In genomic region chr3:53938645-53939044, GRCh38 we compare ENCODE assay signal across 9 cellular contexts. TPM values are rescaled to one million over a fixed set of nuclear protein-coding genes. Genes with fewer than 3 reads are reported as not detected.
DNase-seq lines count a peak whose midpoint lies in the region; ATAC-seq, FAIRE-seq and TF ChIP-seq lines count a peak whose summit lies in the region.
"Had no signal": no experiment of that assay in that cellular context is flagged by ENCODE, and none has a peak within 500 bp of the region (broad histone marks: within the 10 kb centered on the region; RNA-seq: fewer than 3 reads in every experiment).

No MANE protein-coding gene starts in this region.

- no peaks in the 10 kb centered on the region for H3K27me3 Mint-ChIP-seq in endothelial cell (ENCODE audit: unreplicated experiment)
- H3K27me3 Mint-ChIP-seq in mesothelial cell of epicardium (ENCODE audit: low read depth), result peaks cover 55% of the 10 kb centered on the region

- FAIRE-seq in TTC549 (lab: Jason Lieb, UNC), result peak; percentile 66

- H3K4me3 Mint-ChIP-seq in endothelial cell (ENCODE audit: unreplicated experiment), result no peak overlapping the region
- no peak overlapping the region for H3K4me3 Mint-ChIP-seq in mesothelial cell of epicardium

- peak; percentile 14 for DNase-seq in COR-L47 (lab: John Stamatoyannopoulos, UW)
- DNase-seq in NCI-H146 (lab: John Stamatoyannopoulos, UW), result peak; percentile 43
- peak; percentile 57 for DNase-seq in endothelial cell (ENCODE audit: low spot score)
- DNase-seq in mesothelial cell of epicardium (ENCODE audit: low spot score in 2 of 2, unreplicated experiment in 2 of 2), result peak in 1 of 2 experiments; percentile 60
- DNase-seq: right cardiac atrium had no signal

- H3K9me3 Mint-ChIP-seq in endothelial cell (ENCODE audit: unreplicated experiment) (no peaks in the 10 kb centered on the region), mesothelial cell of epicardium (peaks cover 6% of the 10 kb centered on the region)

- TF ChIP-seq CTCF in endothelial cell (IDR thresholded peaks at IDR 0.05; ENCODE audit: unreplicated experiment), result peak; percentile 56
- peak; percentile 60 for TF ChIP-seq CTCF in mesothelial cell of epicardium (IDR thresholded peaks at IDR 0.05; ENCODE audit: unreplicated experiment)

- peak; percentile 65 for ATAC-seq in GM19395 (IDR thresholded peaks at IDR 0.05; ENCODE audit: unreplicated experiment)
- ATAC-seq in GM19455 (IDR thresholded peaks at IDR 0.05; ENCODE audit: unreplicated experiment), result no peak
- no peak for ATAC-seq in HG02588 (IDR thresholded peaks at IDR 0.05; ENCODE audit: unreplicated experiment)

- H3K4me1 Mint-ChIP-seq in endothelial cell (ENCODE audit: unreplicated experiment) (no peaks in the 10 kb centered on the region), mesothelial cell of epicardium (no peaks in the 10 kb centered on the region)

- no peaks in the 10 kb centered on the region for H3K36me3 Mint-ChIP-seq in endothelial cell (ENCODE audit: low read depth, unreplicated experiment)
- H3K36me3 Mint-ChIP-seq in mesothelial cell of epicardium, result no peaks in the 10 kb centered on the region

- H3K27ac Mint-ChIP-seq in endothelial cell (ENCODE audit: unreplicated experiment) (no peak overlapping the region), mesothelial cell of epicardium (no peak overlapping the region)

RNA-seq across cellular contexts. Expression of gene SELENOK, which starts 47.0 kb away (rescaled TPM):
- total RNA-seq in endothelial cell (ENCODE audit: unreplicated experiment) (36.6 TPM), mesothelial cell of epicardium (32.6 to 34.2 TPM (median 33.4 TPM) in 3 replicates)

RNA-seq across cellular contexts. Expression of gene ACTR8, which starts 56.7 kb away (rescaled TPM):
- total RNA-seq in endothelial cell (ENCODE audit: unreplicated experiment) (40.1 TPM), mesothelial cell of epicardium (38.6 to 45.8 TPM (median 39.3 TPM) in 3 replicates)
